ENCODE assay signal across 1 cellular context in genomic region chr12:104958009-104958945, GRCh38.
TF ChIP-seq lines count a peak whose summit lies in the region.

TSS of gene SLC41A2 (minus strand) at chr12:104958290. CDS start at chr12:104928527, 29,763 bp downstream.

TF ChIP-seq in K562, 482 proteins besides CTCF, POLR2A, EP300 and RAD21 (continued from another document and continues in another):
- TF ChIP-seq E2F8 (IDR thresholded peaks at IDR 0.05; ENCODE audit: low read depth, partially characterized antibody) (no peak), HNRNPLL (IDR thresholded peaks at IDR 0.05; ENCODE audit: low read depth, low read length, poor library complexity, severe bottlenecking) (no peak), ZZZ3 (IDR thresholded peaks at IDR 0.05) (no peak), ZNF780A (CRISPR knock-in tag; IDR thresholded peaks at IDR 0.05) (no peak), TCFL5 (CRISPR knock-in tag; conservative IDR thresholded peaks at IDR 0.05) (no peak), HINFP (tag; conservative IDR thresholded peaks at IDR 0.05; ENCODE audit: low read depth) (no peak), RBM14 (IDR thresholded peaks at IDR 0.05; ENCODE audit: borderline replicate concordance, insufficient read depth, low read depth, low read length) (no peak), E2F1 (CRISPR knock-in tag; IDR thresholded peaks at IDR 0.05) (no peak), ZNF280B (CRISPR knock-in tag; IDR thresholded peaks at IDR 0.05) (no peak), HDAC3 (IDR thresholded peaks at IDR 0.05; ENCODE audit: borderline replicate concordance, partially characterized antibody) (no peak), RBFOX2 (IDR thresholded peaks at IDR 0.05; ENCODE audit: low read depth, low read length) (peak; percentile 50; the same call in 1 of the 2 replicates), PHF21A (IDR thresholded peaks at IDR 0.05; ENCODE audit: borderline replicate concordance, low read depth) (0 out of 2 replicates have a peak, but pooled peaks have one; percentile 7), ATF4 (CRISPR knock-in tag; IDR thresholded peaks at IDR 0.05) (no peak), MED1 (CRISPR knock-in tag; IDR thresholded peaks at IDR 0.05; ENCODE audit: borderline replicate concordance) (no peak), ARNT (IDR thresholded peaks at IDR 0.05) (no peak), STAT5B (CRISPR knock-in tag; IDR thresholded peaks at IDR 0.05) (no peak), SAFB2 (IDR thresholded peaks at IDR 0.05; ENCODE audit: borderline replicate concordance, low read depth, low read length, severe bottlenecking) (no peak), ILF3 (IDR thresholded peaks at IDR 0.05; ENCODE audit: borderline replicate concordance) (no peak), SAFB (IDR thresholded peaks at IDR 0.05; ENCODE audit: borderline replicate concordance, low read depth, low read length) (no peak), TFAP4 (CRISPR knock-in tag; IDR thresholded peaks at IDR 0.05; ENCODE audit: borderline replicate concordance) (peak; percentile 77), GMEB1 (CRISPR knock-in tag; IDR thresholded peaks at IDR 0.05) (no peak), NFIC (IDR thresholded peaks at IDR 0.05) (peak; percentile 35; the same call in 1 of the 2 replicates), POLR2AphosphoS5 (IDR thresholded peaks at IDR 0.05; ENCODE audit: control insufficient read depth, insufficient read depth, low read depth, low read length) (no peak), HMGN3 (IDR thresholded peaks at IDR 0.05; ENCODE audit: borderline replicate concordance, extremely low read depth, insufficient read length, low read depth, low read length) (peak; percentile 28), ZNF511 (CRISPR knock-in tag; IDR thresholded peaks at IDR 0.05) (0 out of 2 replicates have a peak, but pooled peaks have one; percentile 49), MEF2A (IDR thresholded peaks at IDR 0.05; ENCODE audit: control insufficient read depth, low read depth, low read length) (no peak), ARID3A (IDR thresholded peaks at IDR 0.05; ENCODE audit: borderline replicate concordance, low read depth, low read length) (no peak), ZNF75A (CRISPR knock-in tag; IDR thresholded peaks at IDR 0.05) (no peak), ZNF347 (CRISPR knock-in tag; IDR thresholded peaks at IDR 0.05; ENCODE audit: low read depth) (no peak), ELF2 (CRISPR knock-in tag; IDR thresholded peaks at IDR 0.05) (no peak), TAF7 (tag; IDR thresholded peaks at IDR 0.05) (no peak), MYNN (IDR thresholded peaks at IDR 0.05) (no peak), MYNN (CRISPR knock-in tag; IDR thresholded peaks at IDR 0.05) (no peak), ZNF518B (CRISPR knock-in tag; IDR thresholded peaks at IDR 0.05) (no peak), NCOA4 (IDR thresholded peaks at IDR 0.05; ENCODE audit: partially characterized antibody) (no peak), BACH1 (tag; IDR thresholded peaks at IDR 0.05) (peak; percentile 94), FUS (optimal IDR thresholded peaks at IDR 0.05; ENCODE audit: low read depth, low read length) (no peak), HMG20A (CRISPR knock-in tag; conservative IDR thresholded peaks at IDR 0.05) (no peak), ZNF253 (CRISPR knock-in tag; conservative IDR thresholded peaks at IDR 0.05) (no peak), GABPB1 (CRISPR knock-in tag; IDR thresholded peaks at IDR 0.05) (no peak), KDM2B (CRISPR knock-in tag; IDR thresholded peaks at IDR 0.05) (no peak), PYGO2 (tag; IDR thresholded peaks at IDR 0.05) (no peak), ZNF263 (CRISPR knock-in tag; IDR thresholded peaks at IDR 0.05; ENCODE audit: borderline replicate concordance) (no peak), KLF16 (IDR thresholded peaks at IDR 0.05) (no peak), ETS1 (conservative IDR thresholded peaks at IDR 0.05; ENCODE audit: control insufficient read depth, low read depth, low read length) (no peak), ZBTB7A (IDR thresholded peaks at IDR 0.05; ENCODE audit: borderline replicate concordance, control insufficient read depth, low read depth, low read length) (no peak), NR1H2 (CRISPR knock-in tag; IDR thresholded peaks at IDR 0.05) (no peak), KDM5B (IDR thresholded peaks at IDR 0.05; ENCODE audit: insufficient replicate concordance, low read depth, low read length) (no peak)
